31 cellular contexts compared by ENCODE assay signal in the genomic region with DNA sequence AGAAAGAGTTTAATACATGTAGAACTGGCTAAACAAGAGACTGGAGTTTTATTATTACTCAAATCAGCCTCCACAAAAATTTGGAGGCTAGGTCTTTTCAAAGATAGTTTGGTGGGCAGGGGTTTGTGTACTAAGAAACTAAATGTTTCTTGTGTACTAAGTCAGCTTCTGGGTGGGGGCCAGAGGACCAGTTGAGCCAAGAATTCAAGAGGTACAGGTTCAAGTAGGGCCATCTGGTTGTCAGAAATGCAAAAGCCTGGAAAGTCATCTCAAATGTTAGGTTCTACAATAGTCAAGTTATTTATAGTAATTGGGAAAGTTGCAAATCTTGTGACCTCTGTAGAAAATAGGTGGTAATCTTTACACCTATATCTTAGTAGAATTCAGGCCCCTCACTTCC.
"Had no signal": no experiment of that assay in that cellular context is flagged by ENCODE, and none has a peak within 500 bp of the region (broad histone marks: within the 10 kb centered on the region; RNA-seq: fewer than 3 reads in every experiment).

No MANE protein-coding gene starts in this region.

- H3K36me3 ChIP-seq: brain microvascular endothelial cell had no signal

- H3K27me3 ChIP-seq: brain microvascular endothelial cell, SJCRH30 had no signal

- H3K9me3 ChIP-seq: SJCRH30 had no signal

- H3K4me3 Mint-ChIP-seq: activated CD4-positive, alpha-beta T cell treated with anti-CD3 and anti-CD28 coated beads, Interleukin-2, amount 10 ng/mL, durations not matched to agents 24 days and 14 days; activated CD8-positive, alpha-beta T cell treated with anti-CD3 and anti-CD28 coated beads for 36 hours; activated naive CD8-positive, alpha-beta T cell treated with anti-CD3 and anti-CD28 coated beads for 36 hours; activated T-cell treated with anti-CD3 and anti-CD28 coated beads, Interleukin-2, amount 50 U/mL, for 72 hours; activated T-helper 17 cell treated with anti-CD3 and anti-CD28 coated beads, Interleukin-2, amount 50 U/mL, for 72 hours; central memory CD8-positive, alpha-beta T cell; T-cell had no signal

- DNase-seq: activated CD4-positive, alpha-beta T cell treated with anti-CD3 and anti-CD28 coated beads, Interleukin-2, amount 10 ng/mL, durations not matched to agents 24 days and 14 days; activated CD4-positive, alpha-beta T cell treated with anti-CD3 and anti-CD28 coated beads, Interleukin-2, amount 50 U/mL, for 4 hours; activated CD8-positive, alpha-beta T cell treated with anti-CD3 and anti-CD28 coated beads for 36 hours; activated effector memory CD4-positive, alpha-beta T cell treated with anti-CD3 and anti-CD28 coated beads, Interleukin-2, amount 50 U/mL, for 16 hours; activated naive CD4-positive, alpha-beta T cell; activated naive CD4-positive, alpha-beta T cell treated with anti-CD3 and anti-CD28 coated beads, Interleukin-2, amount 50 U/mL, for 16 hours; activated naive CD8-positive, alpha-beta T cell treated with anti-CD3 and anti-CD28 coated beads for 36 hours; activated T-cell treated with anti-CD3 and anti-CD28 coated beads, Interleukin-2, amount 50 U/mL, for 1 hour; activated T-cell treated with anti-CD3 and anti-CD28 coated beads, Interleukin-2, amount 50 U/mL, for 72 hours; amniotic stem cell; aorta; brain microvascular endothelial cell; Karpas-422; KBM-7; NCI-H1105; NCI-H1417 treated with DMSO at 0.1 percent for 48 hours; NCI-H1930; NCI-H2171; NCI-H510A; NCI-H526 treated with DMSO at 0.1 percent for 48 hours; NCI-H774; OCI-M1; SHP77; SJCRH30; T-cell; T-helper 2 cell; T-helper 9 cell had no signal

- H3K27ac ChIP-seq: brain microvascular endothelial cell, SJCRH30, SK-N-MC, VCaP had no signal

- ATAC-seq: activated CD8-positive, alpha-beta T cell treated with anti-CD3 and anti-CD28 coated beads for 36 hours; activated T-cell treated with anti-CD3 and anti-CD28 coated beads, Interleukin-2, amount 50 U/mL, for 72 hours; activated T-helper 17 cell treated with anti-CD3 and anti-CD28 coated beads, Interleukin-2, amount 50 U/mL, for 72 hours; T-cell had no signal

- H3K27me3 Mint-ChIP-seq: activated CD8-positive, alpha-beta T cell treated with anti-CD3 and anti-CD28 coated beads for 36 hours; activated naive CD8-positive, alpha-beta T cell treated with anti-CD3 and anti-CD28 coated beads for 36 hours; activated T-helper 17 cell treated with anti-CD3 and anti-CD28 coated beads, Interleukin-2, amount 50 U/mL, for 72 hours; central memory CD8-positive, alpha-beta T cell; T-cell had no signal

- H3K27ac Mint-ChIP-seq: activated CD4-positive, alpha-beta T cell treated with anti-CD3 and anti-CD28 coated beads, Interleukin-2, amount 10 ng/mL, durations not matched to agents 24 days and 14 days; activated CD8-positive, alpha-beta T cell treated with anti-CD3 and anti-CD28 coated beads for 36 hours; activated naive CD8-positive, alpha-beta T cell treated with anti-CD3 and anti-CD28 coated beads for 36 hours; activated T-cell treated with anti-CD3 and anti-CD28 coated beads, Interleukin-2, amount 50 U/mL, for 72 hours; activated T-helper 17 cell treated with anti-CD3 and anti-CD28 coated beads, Interleukin-2, amount 50 U/mL, for 72 hours; T-cell had no signal

- H3K4me3 ChIP-seq: SJCRH30, SK-N-MC had no signal

- H3K36me3 Mint-ChIP-seq: T-cell had no signal
